Comparison of ENCODE assay signal across 22 cellular contexts in genomic region chr6:152969688-152970418, GRCh38.
"Had no signal": no experiment of that assay in that cellular context is flagged by ENCODE, and none has a peak within 500 bp of the region (broad histone marks: within the 10 kb centered on the region; RNA-seq: fewer than 3 reads in every experiment).

No MANE protein-coding gene starts in this region.

- H3K27ac ChIP-seq: brain microvascular endothelial cell, cardiac muscle cell, VCaP had no signal

- H3K4me3 ChIP-seq: cardiac muscle cell had no signal

- DNase-seq: activated CD4-positive, alpha-beta T cell treated with anti-CD3 and anti-CD28 coated beads for 36 hours; activated CD8-positive, alpha-beta memory T cell treated with anti-CD3 and anti-CD28 coated beads, Interleukin-2, amount 50 U/mL, for 48 hours; activated CD8-positive, alpha-beta T cell treated with anti-CD3 and anti-CD28 coated beads, Interleukin-2, amount 10 ng/mL, durations not matched to agents 7 days and 5 days; activated effector memory CD4-positive, alpha-beta T cell treated with Interleukin-2 at 50 U/mL for 16 hours; activated naive CD4-positive, alpha-beta T cell treated with Interleukin-2 at 50 U/mL for 16 hours; activated naive CD8-positive, alpha-beta T cell treated with anti-CD3 and anti-CD28 coated beads for 36 hours; activated T-cell treated with anti-CD3 and anti-CD28 coated beads, Interleukin-2, amount 50 U/mL, for 1 hour; brain microvascular endothelial cell; cerebellar nuclear complex; NCI-H1105; NCI-H1436; NCI-H1694 treated with DMSO at 0.1 percent for 48 hours; NCI-H2029 treated with DMSO at 0.1 percent for 48 hours; NCI-H345; NCI-H510A; NCI-H526 treated with DMSO at 0.1 percent for 48 hours; SIG-M5; T-cell; T-helper 2 cell had no signal

- H3K27ac Mint-ChIP-seq: activated CD4-positive, alpha-beta T cell treated with anti-CD3 and anti-CD28 coated beads for 36 hours; activated naive CD8-positive, alpha-beta T cell treated with anti-CD3 and anti-CD28 coated beads for 36 hours; activated T-helper 1 cell treated with anti-CD3 and anti-CD28 coated beads, Interleukin-12 subunit alpha, Interleukin-12 subunit beta, Interleukin-2, Interleukin-4 antibody, amounts not matched to agents 30 ng/mL and 10 ng/mL and 1 ng/mL, durations not matched to agents 14 hours and 24 hours and 36 hours; T-cell had no signal

- H3K27me3 ChIP-seq: brain microvascular endothelial cell, cardiac muscle cell had no signal

- H3K27me3 Mint-ChIP-seq: activated CD4-positive, alpha-beta T cell treated with anti-CD3 and anti-CD28 coated beads for 36 hours; activated naive CD8-positive, alpha-beta T cell treated with anti-CD3 and anti-CD28 coated beads for 36 hours; T-cell had no signal

- H3K4me3 Mint-ChIP-seq: activated CD4-positive, alpha-beta T cell treated with anti-CD3 and anti-CD28 coated beads for 36 hours; activated CD8-positive, alpha-beta T cell treated with anti-CD3 and anti-CD28 coated beads, Interleukin-2, amount 10 ng/mL, durations not matched to agents 7 days and 5 days; activated naive CD8-positive, alpha-beta T cell treated with anti-CD3 and anti-CD28 coated beads for 36 hours; activated T-helper 1 cell treated with anti-CD3 and anti-CD28 coated beads, Interleukin-12 subunit alpha, Interleukin-12 subunit beta, Interleukin-2, Interleukin-4 antibody, amounts not matched to agents 30 ng/mL and 10 ng/mL and 1 ng/mL, durations not matched to agents 14 hours and 24 hours and 36 hours; T-cell had no signal
